In the genomic region with DNA sequence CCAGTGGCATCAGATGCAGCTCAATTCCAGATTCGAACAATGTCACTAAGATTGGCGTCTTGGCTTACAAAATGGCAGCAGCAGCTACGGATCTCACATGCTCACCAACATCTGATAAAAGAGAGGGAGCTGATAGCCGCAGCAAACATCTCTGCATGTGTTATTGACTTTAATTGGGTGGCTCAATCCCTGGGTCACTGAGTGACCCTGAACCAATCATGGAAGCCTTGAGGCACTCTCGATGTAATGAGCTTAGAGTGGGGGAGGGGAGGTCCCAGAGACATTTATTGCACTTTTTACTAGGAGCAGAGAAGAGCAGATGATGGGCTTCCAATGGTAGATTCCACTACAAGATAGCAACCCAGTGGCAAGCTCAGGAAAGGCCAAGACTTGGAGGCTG, we compare ENCODE assay signal across 21 cellular contexts.
DNase-seq lines count a peak whose midpoint lies in the region; ATAC-seq and TF ChIP-seq lines count a peak whose summit lies in the region.
"Had no signal": no experiment of that assay in that cellular context is flagged by ENCODE, and none has a peak within 500 bp of the region (broad histone marks: within the 10 kb centered on the region; RNA-seq: fewer than 3 reads in every experiment).

No MANE protein-coding gene starts in this region.

- H3K27ac Mint-ChIP-seq in activated naive CD8-positive, alpha-beta T cell treated with anti-CD3 and anti-CD28 coated beads, Interleukin-2, amount 50 U/mL, for 24 hours = no peak overlapping the region
- H3K27ac Mint-ChIP-seq in CD4-positive, alpha-beta memory T cell = no peak overlapping the region
- H3K27ac Mint-ChIP-seq: CD8-positive, alpha-beta T cell had no signal

- intact Hi-C loops in CD4-positive, alpha-beta memory T cell (cut with micrococcal nuclease) = no loop called here

- no peaks in the 10 kb centered on the region for H3K27me3 ChIP-seq in RWPE2 (ENCODE audit: insufficient read depth, poor library complexity, severe bottlenecking)
- no peaks in the 10 kb centered on the region for H3K27me3 ChIP-seq in mesendoderm (ENCODE audit: insufficient read depth, low read length, poor library complexity)
- H3K27me3 ChIP-seq in CD4-positive, alpha-beta memory T cell (ENCODE audit: insufficient read depth, low read length) = no peaks in the 10 kb centered on the region
- no peaks in the 10 kb centered on the region for H3K27me3 ChIP-seq in Karpas-422 (ENCODE audit: low read length)
- H3K27me3 ChIP-seq: BE2C had no signal

- no peaks in the 10 kb centered on the region for H3K36me3 Mint-ChIP-seq in activated naive CD8-positive, alpha-beta T cell treated with anti-CD3 and anti-CD28 coated beads, Interleukin-2, amount 50 U/mL, for 24 hours (ENCODE audit: low read depth)
- H3K36me3 Mint-ChIP-seq in CD4-positive, alpha-beta memory T cell = no peaks in the 10 kb centered on the region
- H3K36me3 Mint-ChIP-seq: CD8-positive, alpha-beta T cell had no signal

- no peaks in the 10 kb centered on the region for H4K20me1 ChIP-seq in Karpas-422 (ENCODE audit: insufficient read depth, low read depth, low read length)
- H4K20me1 ChIP-seq: BLaER1 treated with 17β-estradiol and CSF1 and Interleukin-3, amounts not matched to agents 10 nM and 100 nM had no signal

- H3K9me3 ChIP-seq in RWPE2 (ENCODE audit: severe bottlenecking) (no peaks in the 10 kb centered on the region), Karpas-422 (ENCODE audit: low read length) (no peaks in the 10 kb centered on the region)
- no peaks in the 10 kb centered on the region for H3K9me3 ChIP-seq in CD4-positive, alpha-beta memory T cell (ENCODE audit: control insufficient read depth in 1 of 2, low read length in 2 of 2)
- H3K9me3 ChIP-seq: BE2C; BLaER1 treated with 17β-estradiol and CSF1 and Interleukin-3, amounts not matched to agents 10 nM and 100 nM; Caco-2 had no signal

- H3K4ac ChIP-seq in mesendoderm (ENCODE audit: low read depth, low read length) = no peak overlapping the region

- no peaks in the 10 kb centered on the region for H3K79me2 ChIP-seq in mesendoderm (ENCODE audit: control insufficient read depth, insufficient read depth, low read length)
- H3K79me2 ChIP-seq in Karpas-422 (ENCODE audit: low read length) = no peaks in the 10 kb centered on the region

- no peak overlapping the region for H3K9ac ChIP-seq in mesendoderm (ENCODE audit: low read length)
- no peak overlapping the region for H3K9ac ChIP-seq in Karpas-422 (ENCODE audit: low read length)
- H3K9ac ChIP-seq: BLaER1 treated with 17β-estradiol and CSF1 and Interleukin-3, amounts not matched to agents 10 nM and 100 nM; GM23248 had no signal

- H3K4me3 Mint-ChIP-seq in activated naive CD8-positive, alpha-beta T cell treated with anti-CD3 and anti-CD28 coated beads, Interleukin-2, amount 50 U/mL, for 24 hours = no peak overlapping the region
- H3K4me3 Mint-ChIP-seq in CD4-positive, alpha-beta memory T cell = no peak overlapping the region
- H3K4me3 Mint-ChIP-seq: CD8-positive, alpha-beta T cell had no signal

- H2AFZ ChIP-seq in Karpas-422 (ENCODE audit: low read length) = no peak overlapping the region
- H2AFZ ChIP-seq: GM23248 had no signal

- no peak overlapping the region for H4K5ac ChIP-seq in mesendoderm (ENCODE audit: low read length)

- TF ChIP-seq CTCF in RWPE2 (IDR thresholded peaks at IDR 0.05; ENCODE audit: poor library complexity, severe bottlenecking) = no peak

- no peaks in the 10 kb centered on the region for H3K79me1 ChIP-seq in mesendoderm (ENCODE audit: low read length)

- H3K4me1 Mint-ChIP-seq in activated naive CD8-positive, alpha-beta T cell treated with anti-CD3 and anti-CD28 coated beads, Interleukin-2, amount 50 U/mL, for 24 hours = no peaks in the 10 kb centered on the region
- no peaks in the 10 kb centered on the region for H3K4me1 Mint-ChIP-seq in CD4-positive, alpha-beta memory T cell

- H3K56ac ChIP-seq in mesendoderm (ENCODE audit: low read length) = no peak overlapping the region

- H3K9me2 ChIP-seq in Karpas-422 (replicated peaks; ENCODE audit: insufficient read depth, low read length) = no peaks in the 10 kb centered on the region

- no peak for ATAC-seq in RWPE2 (ENCODE audit: low read depth)
- ATAC-seq in activated naive CD8-positive, alpha-beta T cell treated with anti-CD3 and anti-CD28 coated beads, Interleukin-2, amount 50 U/mL, for 24 hours = no peak
- ATAC-seq: CD8-positive, alpha-beta T cell; GM12878 had no signal

- H3K4me3 ChIP-seq in RWPE2 (ENCODE audit: severe bottlenecking) (no peak overlapping the region), mesendoderm (ENCODE audit: low read length) (no peak overlapping the region), Karpas-422 (ENCODE audit: low read length) (no peak overlapping the region)
- H3K4me3 ChIP-seq in CD4-positive, alpha-beta memory T cell (ENCODE audit: low read length in 2 of 2) = no peak overlapping the region
- H3K4me3 ChIP-seq: BLaER1 treated with 17β-estradiol and CSF1 and Interleukin-3, amounts not matched to agents 10 nM and 100 nM; GM12878; GM23248 had no signal

- no peak overlapping the region for H3K23ac ChIP-seq in mesendoderm (ENCODE audit: low read length)

- H3K4me1 ChIP-seq in RWPE2 (ENCODE audit: insufficient read depth, poor library complexity, severe bottlenecking) (peaks cover 8% of the 10 kb centered on the region), mesendoderm (ENCODE audit: control insufficient read depth, low read depth, low read length) (no peaks in the 10 kb centered on the region), Karpas-422 (ENCODE audit: low read length) (no peaks in the 10 kb centered on the region)
- no peaks in the 10 kb centered on the region for H3K4me1 ChIP-seq in CD4-positive, alpha-beta memory T cell (ENCODE audit: insufficient read depth, low read length)
- H3K4me1 ChIP-seq: BE2C, Caco-2 had no signal

- H3K18ac ChIP-seq in mesendoderm (ENCODE audit: low read length) = no peak overlapping the region

- DNase-seq in NCI-H82 (lab: John Stamatoyannopoulos, UW) (peak; percentile 47), NCI-H82 treated with DMSO at 0.1 percent for 48 hours (lab: John Stamatoyannopoulos, UW; ENCODE audit: unreplicated experiment) (no peak), RWPE2 (ENCODE audit: low spot score) (peak; percentile 29), mesendoderm (peak; percentile 52), retina (peak; percentile 43), Karpas-422 (no peak)
- DNase-seq in activated naive CD8-positive, alpha-beta T cell treated with anti-CD3 and anti-CD28 coated beads, Interleukin-2, amount 50 U/mL, for 24 hours = no peak
- DNase-seq in CD4-positive, alpha-beta memory T cell = no peak
- DNase-seq: AML-193; BE2C; Caco-2; CD8-positive, alpha-beta T cell; DMS153; DND-41; GDM1; GM23248; H7; HCEC 1CT had no signal

- H3K9me3 Mint-ChIP-seq in activated naive CD8-positive, alpha-beta T cell treated with anti-CD3 and anti-CD28 coated beads, Interleukin-2, amount 50 U/mL, for 24 hours = no peaks in the 10 kb centered on the region
- H3K9me3 Mint-ChIP-seq in CD4-positive, alpha-beta memory T cell = peaks cover 0 to 6% (median 2%) of the 10 kb centered on the region in 8 donors
- H3K9me3 Mint-ChIP-seq: CD8-positive, alpha-beta T cell had no signal

- H4K8ac ChIP-seq in mesendoderm (ENCODE audit: low read depth, low read length) = no peak overlapping the region

- H3K36me3 ChIP-seq in RWPE2 (ENCODE audit: low read depth) = no peaks in the 10 kb centered on the region
- no peaks in the 10 kb centered on the region for H3K36me3 ChIP-seq in mesendoderm (ENCODE audit: control insufficient read depth, insufficient read depth, low read length)
- no peaks in the 10 kb centered on the region for H3K36me3 ChIP-seq in CD4-positive, alpha-beta memory T cell (ENCODE audit: insufficient read depth, low read length)
- no peaks in the 10 kb centered on the region for H3K36me3 ChIP-seq in Karpas-422 (ENCODE audit: insufficient read depth, low read length)
- H3K36me3 ChIP-seq: BE2C; BLaER1 treated with 17β-estradiol and CSF1 and Interleukin-3, amounts not matched to agents 10 nM and 100 nM had no signal

- POLR2A ChIA-PET in CD4-positive, alpha-beta memory T cell (lab: Charles Lee; ENCODE audit: partially characterized antibody) = no interaction called here

- no CpG with 5 or more reads among the region's 5 CpGs for WGBS in mesendoderm (ENCODE audit: extremely low coverage, insufficient coverage, low lambda C conversion rate)

- H3K27ac ChIP-seq in RWPE2 (ENCODE audit: poor library complexity, severe bottlenecking) = no peak overlapping the region
- H3K27ac ChIP-seq in mesendoderm (ENCODE audit: low read depth, low read length) = no peak overlapping the region
- no peak overlapping the region for H3K27ac ChIP-seq in CD4-positive, alpha-beta memory T cell (ENCODE audit: low read depth, low read length)
- H3K27ac ChIP-seq in Karpas-422 (ENCODE audit: low read length) = no peak overlapping the region
- H3K27ac ChIP-seq: 22Rv1; BLaER1 treated with 17β-estradiol and CSF1 and Interleukin-3, amounts not matched to agents 10 nM and 100 nM; GM23248 had no signal

- H2BK120ac ChIP-seq in mesendoderm (ENCODE audit: low read depth, low read length) = no peak overlapping the region

- no peak overlapping the region for H2BK15ac ChIP-seq in mesendoderm (replicated peaks; ENCODE audit: low read depth)

- no peak overlapping the region for H2BK5ac ChIP-seq in mesendoderm (ENCODE audit: low read length)

- no peak overlapping the region for H2AK5ac ChIP-seq in mesendoderm (ENCODE audit: low read length)

- peaks cover 10% of the 10 kb centered on the region for H3K27me3 Mint-ChIP-seq in activated naive CD8-positive, alpha-beta T cell treated with anti-CD3 and anti-CD28 coated beads, Interleukin-2, amount 50 U/mL, for 24 hours
- H3K27me3 Mint-ChIP-seq in CD4-positive, alpha-beta memory T cell = peaks cover 10 to 14% of the 10 kb centered on the region in 2 donors

- CTCF ChIA-PET in CD4-positive, alpha-beta memory T cell (lab: Charles Lee; ENCODE audit: partially characterized antibody) = no interaction called here

- no peak overlapping the region for H3K4me2 ChIP-seq in mesendoderm (ENCODE audit: low read length)
- no peak overlapping the region for H3K4me2 ChIP-seq in Karpas-422 (ENCODE audit: low read depth, low read length, poor library complexity, severe bottlenecking)
- H3K4me2 ChIP-seq: BLaER1 treated with 17β-estradiol and CSF1 and Interleukin-3, amounts not matched to agents 10 nM and 100 nM had no signal

Comparison
In these comparisons a context has a peak if more than half of its experiments do, and no peak if none do; other contexts are left out.
1. DNase-seq: peak in NCI-H82 (single experiment), RWPE2 (single experiment), mesendoderm (single experiment) and retina (single experiment); none in NCI-H82 treated with DMSO at 0.1 percent for 48 hours (single experiment), activated naive CD8-positive, alpha-beta T cell treated with anti-CD3 and anti-CD28 coated beads, Interleukin-2, amount 50 U/mL, for 24 hours (single experiment), CD4-positive, alpha-beta memory T cell (0 of 5) and Karpas-422 (single experiment).